In genomic region chr18:10751711-10752110, GRCh38 we compare ENCODE assay signal across 15 cellular contexts.
DNase-seq lines count a peak whose midpoint lies in the region; ATAC-seq and TF ChIP-seq lines count a peak whose summit lies in the region.
"Had no signal": no experiment of that assay in that cellular context is flagged by ENCODE, and none has a peak within 500 bp of the region (broad histone marks: within the 10 kb centered on the region; RNA-seq: fewer than 3 reads in every experiment).

No MANE protein-coding gene starts in this region.

- H3K36me3 ChIP-seq in hepatocyte (replicated peaks; ENCODE audit: insufficient read depth, low read depth) (no peaks in the 10 kb centered on the region), smooth muscle cell (ENCODE audit: low read depth) (no peaks in the 10 kb centered on the region)
- H3K36me3 ChIP-seq: HAP-1 had no signal

- no peak overlapping the region for H2AFZ ChIP-seq in hepatocyte
- H2AFZ ChIP-seq in smooth muscle cell (ENCODE audit: low read depth) = no peak overlapping the region

- H3K4me3 ChIP-seq in hepatocyte = no peak overlapping the region
- H3K4me3 ChIP-seq in smooth muscle cell = no peak overlapping the region
- H3K4me3 ChIP-seq: A549, HAP-1 had no signal

- H3K79me2 ChIP-seq in hepatocyte (no peaks in the 10 kb centered on the region), smooth muscle cell (ENCODE audit: low read depth) (no peaks in the 10 kb centered on the region)

- H3K9ac ChIP-seq in smooth muscle cell (ENCODE audit: low read depth) = no peak overlapping the region

- H4K20me1 ChIP-seq in hepatocyte (ENCODE audit: insufficient read depth, poor library complexity, severe bottlenecking) = no peaks in the 10 kb centered on the region
- no peaks in the 10 kb centered on the region for H4K20me1 ChIP-seq in smooth muscle cell (ENCODE audit: low read depth)

- H3K4me2 ChIP-seq in hepatocyte (no peak overlapping the region), smooth muscle cell (peak overlapping the region; percentile 21)

- H3K4me1 ChIP-seq in hepatocyte (ENCODE audit: insufficient read depth) (peaks cover 18% of the 10 kb centered on the region), smooth muscle cell (ENCODE audit: low read depth) (peaks cover 8% of the 10 kb centered on the region)
- H3K4me1 ChIP-seq: HAP-1 had no signal

- no peaks in the 10 kb centered on the region for H3K9me3 ChIP-seq in hepatocyte (ENCODE audit: low read depth)
- no peaks in the 10 kb centered on the region for H3K9me3 ChIP-seq in smooth muscle cell (replicated peaks; ENCODE audit: low read depth)
- H3K9me3 ChIP-seq: A549, HAP-1 had no signal

- no peaks in the 10 kb centered on the region for H3K36me3 Mint-ChIP-seq in nephron progenitor cell (ENCODE audit: low read depth)
- no peaks in the 10 kb centered on the region for H3K36me3 Mint-ChIP-seq in activated naive CD4-positive, alpha-beta T cell treated with anti-CD3 and anti-CD28 coated beads for 36 hours (ENCODE audit: low read depth)
- H3K36me3 Mint-ChIP-seq: CD14-positive monocyte; CD8-positive, alpha-beta T cell had no signal

- peaks cover 26% of the 10 kb centered on the region for H3K4me1 Mint-ChIP-seq in nephron progenitor cell
- no peaks in the 10 kb centered on the region for H3K4me1 Mint-ChIP-seq in activated naive CD4-positive, alpha-beta T cell treated with anti-CD3 and anti-CD28 coated beads for 36 hours (ENCODE audit: low read depth)
- H3K4me1 Mint-ChIP-seq: CD14-positive monocyte had no signal

- DNase-seq in amniotic epithelial cell (ENCODE audit: low read depth) (peak; percentile 37), hepatocyte (ENCODE audit: low spot score) (no peak), nephron progenitor cell (peak; percentile 28), smooth muscle cell (lab: John Stamatoyannopoulos, UW; ENCODE audit: unreplicated experiment) (no peak), SK-N-DZ (ENCODE audit: low spot score) (no peak)
- DNase-seq in activated naive CD4-positive, alpha-beta T cell treated with anti-CD3 and anti-CD28 coated beads for 36 hours = no peak
- DNase-seq: CD8-positive, alpha-beta T cell; COR-L47; DMS153; GF-D8 had no signal

- no peaks in the 10 kb centered on the region for H3K27me3 Mint-ChIP-seq in nephron progenitor cell (ENCODE audit: low read depth, poor library complexity)
- H3K27me3 Mint-ChIP-seq in activated naive CD4-positive, alpha-beta T cell treated with anti-CD3 and anti-CD28 coated beads for 36 hours (ENCODE audit: low read depth) = peaks cover 3% of the 10 kb centered on the region

- 48% methylated on average over 8 of the region's 8 CpGs for whole genome bisulfite sequencing in hepatocyte (ENCODE audit: low lambda C conversion rate, missing lambda C conversion rate)
- 31% methylated on average over 8 of the region's 8 CpGs for WGBS in smooth muscle cell (ENCODE audit: low lambda C conversion rate)

- TF ChIP-seq CTCF in hepatocyte (IDR thresholded peaks at IDR 0.05; ENCODE audit: poor library complexity) = no peak
- TF ChIP-seq CTCF in nephron progenitor cell (IDR thresholded peaks at IDR 0.05) = no peak
- TF ChIP-seq CTCF in smooth muscle cell (IDR thresholded peaks at IDR 0.05; ENCODE audit: borderline replicate concordance, insufficient read depth, poor library complexity, severe bottlenecking) = no peak

- H3F3A ChIP-seq in smooth muscle cell (ENCODE audit: low read depth) = peaks cover 5% of the 10 kb centered on the region

- H3K9me2 ChIP-seq in hepatocyte (replicated peaks; ENCODE audit: insufficient read depth) = no peaks in the 10 kb centered on the region

- CTCF ChIA-PET in activated naive CD4-positive, alpha-beta T cell treated with anti-CD3 and anti-CD28 coated beads for 36 hours (lab: Charles Lee) = no interaction called here

- H3K4me3 Mint-ChIP-seq in nephron progenitor cell = no peak overlapping the region
- H3K4me3 Mint-ChIP-seq in activated naive CD4-positive, alpha-beta T cell treated with anti-CD3 and anti-CD28 coated beads for 36 hours = no peak overlapping the region
- H3K4me3 Mint-ChIP-seq: CD14-positive monocyte; CD8-positive, alpha-beta T cell had no signal

- H3K27me3 ChIP-seq in hepatocyte (no peaks in the 10 kb centered on the region), smooth muscle cell (ENCODE audit: low read depth) (no peaks in the 10 kb centered on the region)

- intact Hi-C loops in activated naive CD4-positive, alpha-beta T cell treated with anti-CD3 and anti-CD28 coated beads for 36 hours (cut with micrococcal nuclease) = no loop called here

- no peak for ATAC-seq in HG03097 (IDR thresholded peaks at IDR 0.05; ENCODE audit: low FRiP score, unreplicated experiment)
- ATAC-seq: A549; CD8-positive, alpha-beta T cell; HepG2 had no signal

- peak overlapping the region; percentile 38 for H3K27ac ChIP-seq in hepatocyte
- H3K27ac ChIP-seq in smooth muscle cell (ENCODE audit: low read depth) = no peak overlapping the region

- peak overlapping the region; percentile 41 for H3K27ac Mint-ChIP-seq in nephron progenitor cell
- no peak overlapping the region for H3K27ac Mint-ChIP-seq in activated naive CD4-positive, alpha-beta T cell treated with anti-CD3 and anti-CD28 coated beads for 36 hours
- H3K27ac Mint-ChIP-seq: CD14-positive monocyte; CD8-positive, alpha-beta T cell had no signal

- no peaks in the 10 kb centered on the region for H3K9me3 Mint-ChIP-seq in nephron progenitor cell
- no peaks in the 10 kb centered on the region for H3K9me3 Mint-ChIP-seq in activated naive CD4-positive, alpha-beta T cell treated with anti-CD3 and anti-CD28 coated beads for 36 hours
- H3K9me3 Mint-ChIP-seq: CD14-positive monocyte; CD8-positive, alpha-beta T cell had no signal

Comparison
In these comparisons a context has a peak if more than half of its experiments do, and no peak if none do; other contexts are left out.
1. DNase-seq: peak in amniotic epithelial cell (single experiment) and nephron progenitor cell (single experiment); none in hepatocyte (single experiment), smooth muscle cell (single experiment), activated naive CD4-positive, alpha-beta T cell treated with anti-CD3 and anti-CD28 coated beads for 36 hours (single experiment) and SK-N-DZ (single experiment).